Comparison of ENCODE assay signal across 16 cellular contexts in the genomic region with DNA sequence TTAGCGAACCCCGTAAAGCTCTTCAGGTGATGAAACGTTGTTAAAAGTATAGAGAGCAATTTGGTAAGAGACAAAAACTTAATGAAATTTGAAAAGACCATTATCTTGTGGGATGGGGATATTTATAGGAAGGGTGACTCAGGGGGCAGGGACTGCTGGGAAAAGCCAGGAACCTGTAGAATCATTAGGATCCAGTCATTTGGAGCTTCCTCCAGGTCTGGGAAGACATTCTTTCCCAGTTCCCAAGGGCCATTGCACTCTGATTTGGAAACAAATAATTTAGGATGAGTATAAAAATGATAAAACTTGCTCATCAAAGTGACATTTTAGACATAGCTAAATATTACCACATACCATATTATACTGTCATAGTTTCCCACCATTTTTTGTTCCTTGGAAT.
DNase-seq lines count a peak whose midpoint lies in the region; ATAC-seq and TF ChIP-seq lines count a peak whose summit lies in the region.
"Had no signal": no experiment of that assay in that cellular context is flagged by ENCODE, and none has a peak within 500 bp of the region (broad histone marks: within the 10 kb centered on the region; RNA-seq: fewer than 3 reads in every experiment).

No MANE protein-coding gene starts in this region.

- H3K4me1 ChIP-seq in OCI-LY3 (ENCODE audit: low read length) (peaks cover 52% of the 10 kb centered on the region), hepatocyte (ENCODE audit: insufficient read depth) (no peaks in the 10 kb centered on the region)
- H3K4me1 ChIP-seq: gastroesophageal sphincter had no signal

- DNase-seq in stimulated activated naive CD8-positive, alpha-beta T cell treated with anti-CD3 and anti-CD28 coated beads, Interleukin-15, amount 100 ng/mL, for 72 hours: no peak
- DNase-seq in central memory CD8-positive, alpha-beta T cell (ENCODE audit: low spot score in 2 of 2): no peak
- DNase-seq in hepatocyte (ENCODE audit: low spot score): no peak
- no peak for DNase-seq in NCI-H510A (lab: John Stamatoyannopoulos, UW)
- DNase-seq: H7, mesendoderm, NCI-H1092 treated with DMSO at 0.1 percent for 48 hours, SHP77, upper lobe of right lung had no signal

- H3K79me2 ChIP-seq in OCI-LY3 (ENCODE audit: low read length) (no peaks in the 10 kb centered on the region), hepatocyte (no peaks in the 10 kb centered on the region)

- peak overlapping the region; percentile 99 for H3K4me2 ChIP-seq in OCI-LY3 (ENCODE audit: low read length)
- H3K4me2 ChIP-seq in hepatocyte: no peak overlapping the region

- peaks cover 9% of the 10 kb centered on the region for H3K9me3 ChIP-seq in OCI-LY3 (ENCODE audit: insufficient read depth, low read length)
- no peaks in the 10 kb centered on the region for H3K9me3 ChIP-seq in hepatocyte (ENCODE audit: low read depth)
- H3K9me3 ChIP-seq: neutrophil, upper lobe of right lung had no signal

- H2AFZ ChIP-seq in OCI-LY3 (ENCODE audit: low read depth, low read length) (no peak overlapping the region), hepatocyte (no peak overlapping the region)

- H3K4me1 Mint-ChIP-seq in stimulated activated naive CD8-positive, alpha-beta T cell treated with anti-CD3 and anti-CD28 coated beads, Interleukin-15, Interleukin-2, amounts not matched to agents 100 ng/mL and 50 ng/mL, for 24 hours (ENCODE audit: low read depth): peaks cover 60% of the 10 kb centered on the region
- H3K4me1 Mint-ChIP-seq in stimulated activated naive CD8-positive, alpha-beta T cell treated with anti-CD3 and anti-CD28 coated beads, Interleukin-15, amount 100 ng/mL, for 72 hours: peaks cover 63% of the 10 kb centered on the region
- peaks cover 35% of the 10 kb centered on the region for H3K4me1 Mint-ChIP-seq in central memory CD8-positive, alpha-beta T cell

- no peak overlapping the region for H3K4me3 ChIP-seq in OCI-LY3 (ENCODE audit: low read length)
- no peak overlapping the region for H3K4me3 ChIP-seq in hepatocyte
- H3K4me3 ChIP-seq: gastroesophageal sphincter, GM12878, upper lobe of right lung had no signal

- H3K9me2 ChIP-seq in hepatocyte (replicated peaks; ENCODE audit: insufficient read depth): no peaks in the 10 kb centered on the region

- H3K27me3 ChIP-seq in OCI-LY3 (ENCODE audit: low read depth, low read length): no peaks in the 10 kb centered on the region; the same call in 1 of the 2 replicates
- H3K27me3 ChIP-seq in hepatocyte: no peaks in the 10 kb centered on the region
- H3K27me3 ChIP-seq: gastroesophageal sphincter, neutrophil, upper lobe of right lung had no signal

- H3K36me3 ChIP-seq in OCI-LY3 (replicated peaks; ENCODE audit: low read depth, low read length) (peaks cover 3% of the 10 kb centered on the region), hepatocyte (replicated peaks; ENCODE audit: insufficient read depth, low read depth) (no peaks in the 10 kb centered on the region)
- H3K36me3 ChIP-seq: gastroesophageal sphincter, upper lobe of right lung had no signal

- H3K27me3 Mint-ChIP-seq in stimulated activated naive CD8-positive, alpha-beta T cell treated with anti-CD3 and anti-CD28 coated beads, Interleukin-15, Interleukin-2, amounts not matched to agents 100 ng/mL and 50 ng/mL, for 24 hours: no peaks in the 10 kb centered on the region
- no peaks in the 10 kb centered on the region for H3K27me3 Mint-ChIP-seq in stimulated activated naive CD8-positive, alpha-beta T cell treated with anti-CD3 and anti-CD28 coated beads, Interleukin-15, amount 100 ng/mL, for 72 hours
- no peaks in the 10 kb centered on the region for H3K27me3 Mint-ChIP-seq in central memory CD8-positive, alpha-beta T cell

- H3K27ac ChIP-seq in OCI-LY3 (ENCODE audit: low read length) (peak overlapping the region; percentile 98), hepatocyte (no peak overlapping the region)
- H3K27ac ChIP-seq: gastroesophageal sphincter had no signal

- H3K9me3 Mint-ChIP-seq in stimulated activated naive CD8-positive, alpha-beta T cell treated with anti-CD3 and anti-CD28 coated beads, Interleukin-15, Interleukin-2, amounts not matched to agents 100 ng/mL and 50 ng/mL, for 24 hours: peaks cover 12% of the 10 kb centered on the region
- H3K9me3 Mint-ChIP-seq in stimulated activated naive CD8-positive, alpha-beta T cell treated with anti-CD3 and anti-CD28 coated beads, Interleukin-15, amount 100 ng/mL, for 72 hours: peaks cover 23 to 27% of the 10 kb centered on the region in 2 donors
- no peaks in the 10 kb centered on the region for H3K9me3 Mint-ChIP-seq in central memory CD8-positive, alpha-beta T cell

- peak overlapping the region; percentile 78 for H3K4me3 Mint-ChIP-seq in stimulated activated naive CD8-positive, alpha-beta T cell treated with anti-CD3 and anti-CD28 coated beads, Interleukin-15, Interleukin-2, amounts not matched to agents 100 ng/mL and 50 ng/mL, for 24 hours
- peak overlapping the region in 1 of 2 donors; percentile 18 for H3K4me3 Mint-ChIP-seq in stimulated activated naive CD8-positive, alpha-beta T cell treated with anti-CD3 and anti-CD28 coated beads, Interleukin-15, amount 100 ng/mL, for 72 hours
- H3K4me3 Mint-ChIP-seq in central memory CD8-positive, alpha-beta T cell: no peak overlapping the region

- 0 out of 2 replicates have a peak overlapping the region, but pooled peaks have one; percentile 86 for H3K9ac ChIP-seq in OCI-LY3 (ENCODE audit: low read length)

- WGBS in hepatocyte (ENCODE audit: low lambda C conversion rate, missing lambda C conversion rate): 99% methylated on average over 3 of the region's 3 CpGs

- peak overlapping the region; percentile 96 for H3K27ac Mint-ChIP-seq in stimulated activated naive CD8-positive, alpha-beta T cell treated with anti-CD3 and anti-CD28 coated beads, Interleukin-15, Interleukin-2, amounts not matched to agents 100 ng/mL and 50 ng/mL, for 24 hours
- H3K27ac Mint-ChIP-seq in stimulated activated naive CD8-positive, alpha-beta T cell treated with anti-CD3 and anti-CD28 coated beads, Interleukin-15, amount 100 ng/mL, for 72 hours: no peak overlapping the region
- H3K27ac Mint-ChIP-seq in central memory CD8-positive, alpha-beta T cell (ENCODE audit: low read depth): peak overlapping the region; percentile 88

- H4K20me1 ChIP-seq in OCI-LY3 (ENCODE audit: insufficient read depth, low read length): no peaks in the 10 kb centered on the region
- H4K20me1 ChIP-seq in hepatocyte (ENCODE audit: insufficient read depth, poor library complexity, severe bottlenecking): no peaks in the 10 kb centered on the region

- no peak for TF ChIP-seq CTCF in OCI-LY3 (IDR thresholded peaks at IDR 0.05; ENCODE audit: low read depth, low read length)
- TF ChIP-seq CTCF in hepatocyte (IDR thresholded peaks at IDR 0.05; ENCODE audit: poor library complexity): no peak

- peaks cover 5% of the 10 kb centered on the region for H3K36me3 Mint-ChIP-seq in stimulated activated naive CD8-positive, alpha-beta T cell treated with anti-CD3 and anti-CD28 coated beads, Interleukin-15, Interleukin-2, amounts not matched to agents 100 ng/mL and 50 ng/mL, for 24 hours (ENCODE audit: low read depth)
- peaks cover 8% of the 10 kb centered on the region for H3K36me3 Mint-ChIP-seq in central memory CD8-positive, alpha-beta T cell (ENCODE audit: insufficient read depth)

- no peak for ATAC-seq in stimulated activated naive CD8-positive, alpha-beta T cell treated with anti-CD3 and anti-CD28 coated beads, Interleukin-15, amount 100 ng/mL, for 72 hours
- no peak for ATAC-seq in central memory CD8-positive, alpha-beta T cell (replicated peaks; ENCODE audit: extremely low read depth, poor library complexity, severe bottlenecking)
- no peak for ATAC-seq in HG02798 (IDR thresholded peaks at IDR 0.05; ENCODE audit: poor library complexity, unreplicated experiment)
- no peak for ATAC-seq in GM21526 (IDR thresholded peaks at IDR 0.05; ENCODE audit: low FRiP score, unreplicated experiment)
- ATAC-seq: gastroesophageal sphincter, upper lobe of right lung had no signal

Comparison
In these comparisons a context has a peak if more than half of its experiments do, and no peak if none do; other contexts are left out.
1. H3K27ac Mint-ChIP-seq: peak in stimulated activated naive CD8-positive, alpha-beta T cell treated with anti-CD3 and anti-CD28 coated beads, Interleukin-15, Interleukin-2, amounts not matched to agents 100 ng/mL and 50 ng/mL, for 24 hours (single experiment) and central memory CD8-positive, alpha-beta T cell (single experiment); none in stimulated activated naive CD8-positive, alpha-beta T cell treated with anti-CD3 and anti-CD28 coated beads, Interleukin-15, amount 100 ng/mL, for 72 hours (0 of 2).